8 cellular contexts compared by ENCODE assay signal in the genomic region with DNA sequence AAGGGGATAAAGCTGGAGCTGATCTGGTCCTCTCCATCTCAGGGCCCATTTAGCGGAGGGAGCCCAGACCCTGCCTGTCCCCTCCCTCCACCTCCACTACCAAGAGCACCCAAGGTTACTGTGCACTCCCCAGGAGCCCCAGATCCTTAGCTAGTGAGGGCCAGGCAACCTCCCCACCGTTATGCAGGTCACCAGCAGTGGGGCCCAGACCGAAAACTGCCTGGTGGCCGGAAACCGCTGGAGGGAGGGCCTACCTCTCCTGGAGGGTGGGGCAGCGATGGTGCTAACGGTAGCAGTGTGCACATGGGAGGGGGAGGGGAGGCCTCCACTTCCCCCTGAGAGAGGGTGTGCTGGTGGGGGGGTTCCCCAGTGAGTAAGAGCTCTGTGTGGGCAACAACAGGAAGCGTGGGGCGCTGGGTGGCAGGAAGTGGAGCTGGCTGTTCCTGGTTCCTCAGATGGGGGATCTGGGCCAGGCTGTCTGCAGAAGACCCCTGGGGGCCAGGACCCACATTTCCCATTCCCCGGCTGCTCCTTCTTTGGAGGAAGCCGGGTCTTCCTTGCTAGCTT. TPM values are rescaled to one million over a fixed set of nuclear protein-coding genes. Genes with fewer than 3 reads are reported as not detected.
DNase-seq lines count a peak whose midpoint lies in the region; ATAC-seq and TF ChIP-seq lines count a peak whose summit lies in the region.

No MANE protein-coding gene starts in this region.

- peak; percentile 79 for ATAC-seq in DND-41 (ENCODE audit: insufficient read depth, low read depth)
- peak; percentile 39 for ATAC-seq in GM21825 (IDR thresholded peaks at IDR 0.05; ENCODE audit: unreplicated experiment)
- ATAC-seq in Right ventricle myocardium superior (ENCODE audit: poor library complexity): peak; percentile 4

- no peaks in the 10 kb centered on the region for H3K27me3 ChIP-seq in DND-41 (ENCODE audit: insufficient read depth, low read length, poor library complexity)

- peak overlapping the region; percentile 95 for H3K27ac ChIP-seq in DND-41 (ENCODE audit: low read length)

- DNase-seq in DND-41: peak; percentile 99
- DNase-seq in NOMO-1 treated with DMSO at 0.1 percent for 48 hours (lab: John Stamatoyannopoulos, UW; ENCODE audit: unreplicated experiment): peak; percentile 96
- peak; percentile 90 for DNase-seq in activated T-cell treated with anti-CD3 and anti-CD28 coated beads, Interleukin-2, amount 50 U/mL, for 1 hour
- DNase-seq in Right ventricle myocardium superior: peak; percentile 86
- peak; percentile 83 to 99 (median 87) for DNase-seq in stimulated activated CD4-positive, alpha-beta T cell treated with anti-CD3 and anti-CD28 coated beads, Interleukin-1b, Interleukin-23, amount 100 ng/mL, for 24 hours (ENCODE audit: low read depth in 4 of 4, low spot score in 1 of 4)
- no peak for DNase-seq in NCI-H2196 treated with DMSO at 0.1 percent for 48 hours (lab: John Stamatoyannopoulos, UW; ENCODE audit: unreplicated experiment)
- no peak for DNase-seq in NCI-H524 treated with DMSO at 0.1 percent for 48 hours (lab: John Stamatoyannopoulos, UW)

- no peaks in the 10 kb centered on the region for H3K9me3 ChIP-seq in DND-41 (ENCODE audit: insufficient read depth, low read length, severe bottlenecking)

- peaks cover 84% of the 10 kb centered on the region for H3K4me1 ChIP-seq in DND-41 (ENCODE audit: insufficient read depth, low read length)

- H3K4me3 ChIP-seq in DND-41 (ENCODE audit: low read depth in 1 of 2, low read length in 2 of 2): peak overlapping the region; percentile 6 to 69; a peak in 3 of 4 replicates

- peak overlapping the region; percentile 22; the same call in 1 of the 2 replicates for H2AFZ ChIP-seq in DND-41 (ENCODE audit: low read depth, low read length)

- H3K79me2 ChIP-seq in DND-41 (ENCODE audit: insufficient read depth, low read length): peaks cover 97% of the 10 kb centered on the region

- peaks cover 37% of the 10 kb centered on the region for H4K20me1 ChIP-seq in DND-41 (ENCODE audit: insufficient read depth, low read length)

- no peak for TF ChIP-seq CTCF in DND-41 (IDR thresholded peaks at IDR 0.05; ENCODE audit: borderline replicate concordance, extremely low read depth, low read length, poor library complexity, severe bottlenecking)

- intact Hi-C loops in Right ventricle myocardium superior (cut with DNase I): no loop called here

- peak overlapping the region; percentile 86 for H3K4me2 ChIP-seq in DND-41 (ENCODE audit: insufficient read depth, low read length)

- peak overlapping the region; percentile 93 for H3K9ac ChIP-seq in DND-41 (ENCODE audit: low read depth, low read length)

- H3K36me3 ChIP-seq in DND-41 (ENCODE audit: insufficient read depth, low read length): peaks cover 30% of the 10 kb centered on the region

RNA-seq across cellular contexts. Expression of a gene that starts 4.4 kb away (rescaled TPM):
- 12.0 TPM for total RNA-seq in Right ventricle myocardium superior

RNA-seq across cellular contexts. Expression of a gene that starts 35.8 kb away (rescaled TPM):
- total RNA-seq in Right ventricle myocardium superior: not detected

Comparison
In these comparisons a context has a peak if more than half of its experiments do, and no peak if none do; other contexts are left out.
1. ATAC-seq: peak in every context shown above with its lines; median percentile 79 in DND-41; 39 in GM21825; 4 in Right ventricle myocardium superior.
2. DNase-seq: peak in DND-41 (single experiment), NOMO-1 treated with DMSO at 0.1 percent for 48 hours (single experiment), activated T-cell treated with anti-CD3 and anti-CD28 coated beads, Interleukin-2, amount 50 U/mL, for 1 hour (single experiment), Right ventricle myocardium superior (single experiment) and stimulated activated CD4-positive, alpha-beta T cell treated with anti-CD3 and anti-CD28 coated beads, Interleukin-1b, Interleukin-23, amount 100 ng/mL, for 24 hours (4 of 4); none in NCI-H2196 treated with DMSO at 0.1 percent for 48 hours (single experiment) and NCI-H524 treated with DMSO at 0.1 percent for 48 hours (single experiment).